Comparison of ENCODE assay signal across 9 cellular contexts in the genomic region with DNA sequence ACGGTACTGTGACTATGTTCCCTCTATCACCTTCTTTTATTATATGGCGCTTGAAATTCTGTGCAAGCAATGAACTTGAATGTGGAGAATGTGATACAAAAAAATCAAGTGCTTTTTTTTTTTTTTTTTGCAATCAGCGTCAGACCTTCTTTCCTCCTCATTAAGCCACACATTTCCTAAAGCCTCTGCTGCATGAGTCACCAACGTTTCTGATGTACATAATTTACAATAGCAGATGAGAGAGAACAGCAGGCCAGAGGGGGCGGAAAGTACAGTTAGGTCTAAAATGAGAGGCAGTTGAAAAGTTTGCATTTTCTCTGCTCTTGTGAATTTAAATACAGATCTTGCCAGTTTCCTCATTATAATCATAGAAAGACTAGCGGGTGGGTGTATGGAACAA.
DNase-seq lines count a peak whose midpoint lies in the region; ATAC-seq and TF ChIP-seq lines count a peak whose summit lies in the region.
"Had no signal": no experiment of that assay in that cellular context is flagged by ENCODE, and none has a peak within 500 bp of the region (broad histone marks: within the 10 kb centered on the region; RNA-seq: fewer than 3 reads in every experiment).

No MANE protein-coding gene starts in this region.

- no peaks in the 10 kb centered on the region for H3K27me3 Mint-ChIP-seq in CD4-positive, alpha-beta memory T cell

- H3K27ac ChIP-seq in CD4-positive, alpha-beta memory T cell (ENCODE audit: low read depth, low read length), result peak overlapping the region; percentile 52
- H3K27ac ChIP-seq in left ventricle myocardium inferior (replicated peaks), result no peak overlapping the region
- H3K27ac ChIP-seq: thoracic aorta had no signal

- no peak overlapping the region for H3K4me3 ChIP-seq in CD4-positive, alpha-beta memory T cell (ENCODE audit: low read length in 2 of 2)
- H3K4me3 ChIP-seq in left ventricle myocardium inferior, result no peak overlapping the region
- H3K4me3 ChIP-seq: thoracic aorta had no signal

- peak overlapping the region; percentile 4 to 79 (median 70) for H3K4me3 Mint-ChIP-seq in CD4-positive, alpha-beta memory T cell

- peaks cover 49 to 78% (median 67%) of the 10 kb centered on the region in 4 donors for H3K4me1 Mint-ChIP-seq in CD4-positive, alpha-beta memory T cell

- peak overlapping the region; percentile 77 to 95 (median 88) for H3K27ac Mint-ChIP-seq in CD4-positive, alpha-beta memory T cell

- ATAC-seq in GM18519 (IDR thresholded peaks at IDR 0.05; ENCODE audit: low FRiP score, unreplicated experiment) (no peak), GM19455 (IDR thresholded peaks at IDR 0.05; ENCODE audit: unreplicated experiment) (no peak)

- no peaks in the 10 kb centered on the region for H3K36me3 Mint-ChIP-seq in CD4-positive, alpha-beta memory T cell

- no peaks in the 10 kb centered on the region for H3K36me3 ChIP-seq in CD4-positive, alpha-beta memory T cell (ENCODE audit: insufficient read depth, low read length)
- H3K36me3 ChIP-seq in left ventricle myocardium inferior, result no peaks in the 10 kb centered on the region
- H3K36me3 ChIP-seq: thoracic aorta had no signal

- POLR2A ChIA-PET in CD4-positive, alpha-beta memory T cell (lab: Charles Lee; ENCODE audit: partially characterized antibody), result interaction anchor here (1.0 to 7.3 kb wide), 4 partner anchors 9 to 23 kb away, joined by 7 to 120 read pairs (median 18); no protein-coding TSS in a partner anchor

- H3K4me1 ChIP-seq in CD4-positive, alpha-beta memory T cell (ENCODE audit: insufficient read depth, low read length), result peaks cover 61% of the 10 kb centered on the region
- no peaks in the 10 kb centered on the region for H3K4me1 ChIP-seq in left ventricle myocardium inferior

- intact Hi-C loops in CD4-positive, alpha-beta memory T cell (cut with micrococcal nuclease), result loop anchor here (1.0 to 2.0 kb wide), 2 partner anchors 8 to 14 kb away; no protein-coding TSS in a partner anchor
- intact Hi-C loops in left ventricle myocardium inferior (cut with micrococcal nuclease), result no loop called here

- H3K27me3 ChIP-seq in CD4-positive, alpha-beta memory T cell (ENCODE audit: insufficient read depth, low read length), result no peaks in the 10 kb centered on the region
- no peaks in the 10 kb centered on the region for H3K27me3 ChIP-seq in left ventricle myocardium inferior (ENCODE audit: low read depth)

- no peak for TF ChIP-seq CTCF in left ventricle myocardium inferior (IDR thresholded peaks at IDR 0.05; ENCODE audit: borderline replicate concordance)

- DNase-seq in CD4-positive, alpha-beta memory T cell, result peak; percentile 60 to 89 (median 70)
- DNase-seq in NAMALWA (ENCODE audit: low spot score) (peak; percentile 68), activated T-cell treated with anti-CD3 and anti-CD28 coated beads for 4 hours (peak; percentile 36), iris pigment epithelial cell (ENCODE audit: low read depth) (peak; percentile 91), HuH-7 (ENCODE audit: low spot score) (no peak), left ventricle myocardium inferior (no peak)

- no peaks in the 10 kb centered on the region for H3K9me3 ChIP-seq in CD4-positive, alpha-beta memory T cell (ENCODE audit: control insufficient read depth in 1 of 2, low read length in 2 of 2)
- H3K9me3 ChIP-seq in left ventricle myocardium inferior (replicated peaks), result no peaks in the 10 kb centered on the region
- H3K9me3 ChIP-seq: thoracic aorta had no signal

- CTCF ChIA-PET in CD4-positive, alpha-beta memory T cell (lab: Charles Lee; ENCODE audit: partially characterized antibody), result interaction anchor here (0.7 to 24.7 kb wide), 4 partner anchors 8 to 29 kb away, joined by 3 to 591 read pairs (median 4); no protein-coding TSS in a partner anchor

- peaks cover 0 to 2% (median 0%) of the 10 kb centered on the region in 8 donors for H3K9me3 Mint-ChIP-seq in CD4-positive, alpha-beta memory T cell

Comparison
In these comparisons a context has a peak if more than half of its experiments do, and no peak if none do; other contexts are left out.
1. DNase-seq: peak in CD4-positive, alpha-beta memory T cell (5 of 5), NAMALWA (single experiment), activated T-cell treated with anti-CD3 and anti-CD28 coated beads for 4 hours (single experiment) and iris pigment epithelial cell (single experiment); none in HuH-7 (single experiment) and left ventricle myocardium inferior (single experiment).